Comparison of ENCODE assay signal across 1 cellular context in genomic region chrX:12970691-12971202, GRCh38.
A peak's percentile ranks its signal among the peaks of the same experiment; 100 is the strongest.
TF ChIP-seq lines count a peak whose summit lies in the region.

No MANE protein-coding gene starts in this region.

TF ChIP-seq in GM12878, 131 proteins besides CTCF, POLR2A, EP300 and RAD21 (continued from another document):
- no peak for TF ChIP-seq FOXM1 (IDR thresholded peaks at IDR 0.05; ENCODE audit: low read depth, low read length)
- no peak for TF ChIP-seq PKNOX1 (IDR thresholded peaks at IDR 0.05)
- TF ChIP-seq ATF3 (IDR thresholded peaks at IDR 0.05; ENCODE audit: borderline replicate concordance, extremely low read depth, low read depth, low read length) = no peak
- TF ChIP-seq YY1 (IDR thresholded peaks at IDR 0.05; ENCODE audit: low read depth, low read length) = peak; percentile 25; the same call in 1 of the 2 replicates
- peak; percentile 62 for TF ChIP-seq EED (IDR thresholded peaks at IDR 0.05; ENCODE audit: low read depth)
- no peak for TF ChIP-seq MXI1 (IDR thresholded peaks at IDR 0.05; ENCODE audit: low read depth, low read length)
- TF ChIP-seq SPI1 (IDR thresholded peaks at IDR 0.05; ENCODE audit: borderline replicate concordance, insufficient read depth, low read depth, low read length) = no peak
- peak; percentile 52 for TF ChIP-seq SKIL (IDR thresholded peaks at IDR 0.05; ENCODE audit: low read depth, poor library complexity, severe bottlenecking)
- TF ChIP-seq IKZF1 (conservative IDR thresholded peaks at IDR 0.05) = peak; percentile 48
- no peak for TF ChIP-seq NKRF (conservative IDR thresholded peaks at IDR 0.05)
- no peak for TF ChIP-seq ZSCAN29 (IDR thresholded peaks at IDR 0.05)
- TF ChIP-seq SMAD5 (IDR thresholded peaks at IDR 0.05; ENCODE audit: low read depth) = 0 out of 2 replicates have a peak, but pooled peaks have one; percentile 28
- TF ChIP-seq BHLHE40 (IDR thresholded peaks at IDR 0.05; ENCODE audit: borderline replicate concordance in 1 of 2, low read depth in 2 of 2, low read length in 1 of 2) = 0 out of 4 replicates have a peak, but pooled peaks of 1 of the 2 experiments have one; percentile 14
- TF ChIP-seq ZNF24 (IDR thresholded peaks at IDR 0.05) = no peak
- 0 out of 2 replicates have a peak, but pooled peaks have one; percentile 18 for TF ChIP-seq CHD2 (IDR thresholded peaks at IDR 0.05; ENCODE audit: borderline replicate concordance, low read depth, low read length)
- TF ChIP-seq TAF1 (IDR thresholded peaks at IDR 0.05; ENCODE audit: borderline replicate concordance, low read depth, low read length) = 0 out of 2 replicates have a peak, but pooled peaks have one; percentile 27
- no peak for TF ChIP-seq TCF3 (IDR thresholded peaks at IDR 0.05; ENCODE audit: borderline replicate concordance, insufficient read depth, low read depth, low read length)
- TF ChIP-seq ZNF384 (IDR thresholded peaks at IDR 0.05; ENCODE audit: borderline replicate concordance, low read depth, low read length) = no peak
- TF ChIP-seq E2F8 (IDR thresholded peaks at IDR 0.05; ENCODE audit: low read depth, partially characterized antibody) = no peak
- no peak for TF ChIP-seq JUND (IDR thresholded peaks at IDR 0.05; ENCODE audit: low read depth, low read length)
- TF ChIP-seq ZNF687 (IDR thresholded peaks at IDR 0.05) = peak; percentile 54; the same call in 1 of the 2 replicates
- no peak for TF ChIP-seq CREB1 (IDR thresholded peaks at IDR 0.05; ENCODE audit: low read depth)
- no peak for TF ChIP-seq SUZ12 (IDR thresholded peaks at IDR 0.05; ENCODE audit: unreplicated experiment)
- no peak for TF ChIP-seq NRF1 (conservative IDR thresholded peaks at IDR 0.05; ENCODE audit: low read depth, low read length)
- TF ChIP-seq ATF2 (IDR thresholded peaks at IDR 0.05; ENCODE audit: low read length) = no peak
- no peak for TF ChIP-seq IRF5 (IDR thresholded peaks at IDR 0.05; ENCODE audit: borderline replicate concordance)
- no peak for TF ChIP-seq JUNB (IDR thresholded peaks at IDR 0.05)
- no peak for TF ChIP-seq ELK1 (IDR thresholded peaks at IDR 0.05; ENCODE audit: low read depth, low read length)
- TF ChIP-seq POLR2AphosphoS2 (IDR thresholded peaks at IDR 0.05; ENCODE audit: low read depth, low read length) = no peak
- TF ChIP-seq SP1 (IDR thresholded peaks at IDR 0.05; ENCODE audit: low read depth, low read length) = no peak
- TF ChIP-seq IKZF2 (IDR thresholded peaks at IDR 0.05) = peak; percentile 60 to 63
- no peak for TF ChIP-seq E2F4 (IDR thresholded peaks at IDR 0.05; ENCODE audit: low read depth, low read length)
- TF ChIP-seq MYB (IDR thresholded peaks at IDR 0.05; ENCODE audit: borderline replicate concordance, low read depth, low read length) = no peak
- TF ChIP-seq CEBPZ (IDR thresholded peaks at IDR 0.05; ENCODE audit: low read depth, low read length) = no peak
- no peak for TF ChIP-seq KDM1A (IDR thresholded peaks at IDR 0.05; ENCODE audit: borderline replicate concordance)
- TF ChIP-seq ZNF207 (IDR thresholded peaks at IDR 0.05; ENCODE audit: borderline replicate concordance) = no peak
